Comparison of ENCODE assay signal across 12 cellular contexts in genomic region chr2:191166111-191166755, GRCh38. TPM values are rescaled to one million over a fixed set of nuclear protein-coding genes. Genes with fewer than 3 reads are reported as not detected.
DNase-seq lines count a peak whose midpoint lies in the region; FAIRE-seq and TF ChIP-seq lines count a peak whose summit lies in the region.
"Had no signal": no experiment of that assay in that cellular context is flagged by ENCODE, and none has a peak within 500 bp of the region (broad histone marks: within the 10 kb centered on the region; RNA-seq: fewer than 3 reads in every experiment).

No MANE protein-coding gene starts in this region.

- intact Hi-C loops in ovary (cut with DNase I), result loop anchor here (5.0 to 10.0 kb wide), 4 partner anchors 336 to 356 kb away; no protein-coding TSS in a partner anchor

- peaks cover 25% of the 10 kb centered on the region for H3K4me1 ChIP-seq in astrocyte (ENCODE audit: insufficient read depth, low read length)
- H3K4me1 ChIP-seq in hepatocyte (ENCODE audit: insufficient read depth), result peaks cover 25% of the 10 kb centered on the region
- peaks cover 1% of the 10 kb centered on the region for H3K4me1 ChIP-seq in ovary (ENCODE audit: insufficient read depth)

- H3K27me3 ChIP-seq in astrocyte (ENCODE audit: insufficient read depth, low read length) (no peaks in the 10 kb centered on the region), hepatocyte (no peaks in the 10 kb centered on the region), ovary (no peaks in the 10 kb centered on the region)

- 28% methylated on average over 4 of the region's 4 CpGs for WGBS in hepatocyte (ENCODE audit: low lambda C conversion rate, missing lambda C conversion rate)
- WGBS in ovary, 3 donors, result 60 to 71% (median 67%) methylated on average over 4 of the region's 4 CpGs

- peak overlapping the region; percentile 2 for H2AFZ ChIP-seq in astrocyte (ENCODE audit: low read depth, low read length)
- no peak overlapping the region for H2AFZ ChIP-seq in hepatocyte

- peaks cover 9% of the 10 kb centered on the region for H3K27me3 Mint-ChIP-seq in astrocyte (ENCODE audit: low read depth, unreplicated experiment)

- no peaks in the 10 kb centered on the region for H3K9me3 ChIP-seq in astrocyte (ENCODE audit: insufficient read depth, low read depth, low read length)
- H3K9me3 ChIP-seq in hepatocyte (ENCODE audit: low read depth), result no peaks in the 10 kb centered on the region
- H3K9me3 ChIP-seq in ovary, result no peaks in the 10 kb centered on the region
- H3K9me3 ChIP-seq: thoracic aorta had no signal

- H3K79me2 ChIP-seq in astrocyte (ENCODE audit: insufficient read depth, low read length), result no peaks in the 10 kb centered on the region
- H3K79me2 ChIP-seq in hepatocyte, result no peaks in the 10 kb centered on the region

- H3K9ac ChIP-seq in astrocyte (ENCODE audit: low read length), result no peak overlapping the region

- H3K27ac ChIP-seq in astrocyte (ENCODE audit: low read depth, low read length) (peak overlapping the region; percentile 17), hepatocyte (peak overlapping the region; percentile 61), substantia nigra (ENCODE audit: low read depth, low read length, poor library complexity, severe bottlenecking) (peak overlapping the region; percentile 35), ovary (no peak overlapping the region)
- H3K27ac ChIP-seq: 22Rv1, thoracic aorta had no signal

- TF ChIP-seq CTCF in astrocyte (IDR thresholded peaks at IDR 0.05; ENCODE audit: insufficient read depth, low read depth, low read length) (no peak), hepatocyte (IDR thresholded peaks at IDR 0.05; ENCODE audit: poor library complexity) (no peak), ovary (IDR thresholded peaks at IDR 0.05) (no peak)

- no peak for FAIRE-seq in astrocyte (lab: Jason Lieb, UNC)

- peak overlapping the region; percentile 32 for H3K4me2 ChIP-seq in astrocyte (ENCODE audit: low read length)
- H3K4me2 ChIP-seq in hepatocyte, result no peak overlapping the region

- H4K20me1 ChIP-seq in astrocyte (ENCODE audit: insufficient read depth, low read length), result no peaks in the 10 kb centered on the region
- no peaks in the 10 kb centered on the region for H4K20me1 ChIP-seq in hepatocyte (ENCODE audit: insufficient read depth, poor library complexity, severe bottlenecking)

- TF ChIP-seq POLR2A in ovary (IDR thresholded peaks at IDR 0.05), result no peak

- H3K9me3 Mint-ChIP-seq in astrocyte (ENCODE audit: unreplicated experiment), result no peaks in the 10 kb centered on the region

- H3K36me3 Mint-ChIP-seq in astrocyte (ENCODE audit: low read depth, unreplicated experiment), result peaks cover 2% of the 10 kb centered on the region

- H3K4me1 Mint-ChIP-seq in astrocyte (ENCODE audit: low read depth, unreplicated experiment), result peaks cover 26% of the 10 kb centered on the region

- DNase-seq in DMS 273 (lab: John Stamatoyannopoulos, UW; ENCODE audit: unreplicated experiment), result peak; percentile 30
- DNase-seq in DMS 273 treated with DMSO at 0.1 percent for 48 hours (lab: John Stamatoyannopoulos, UW), result no peak
- DNase-seq in astrocyte (ENCODE audit: low read depth), result peak; percentile 64
- peak; percentile 38 for DNase-seq in hepatocyte (ENCODE audit: low spot score)
- DNase-seq in substantia nigra (lab: John Stamatoyannopoulos, UW), result peak in 10 of 49 donors; percentile 1 to 57 (median 10)
- no peak for DNase-seq in NOMO-1 treated with DMSO at 0.1 percent for 48 hours (lab: John Stamatoyannopoulos, UW; ENCODE audit: unreplicated experiment)
- no peak for DNase-seq in ovary
- no peak for DNase-seq in stimulated activated CD8-positive, alpha-beta memory T cell treated with anti-CD3 and anti-CD28 coated beads, Interleukin-4, amount 100 ng/mL, for 48 hours
- DNase-seq: activated CD8-positive, alpha-beta T cell treated with anti-CD3 and anti-CD28 coated beads, Interleukin-2, amount 10 ng/mL, durations not matched to agents 7 days and 5 days; NCI-H1930 had no signal

- no peak overlapping the region for H3K4me3 Mint-ChIP-seq in astrocyte (ENCODE audit: unreplicated experiment)
- H3K4me3 Mint-ChIP-seq: activated CD8-positive, alpha-beta T cell treated with anti-CD3 and anti-CD28 coated beads, Interleukin-2, amount 10 ng/mL, durations not matched to agents 7 days and 5 days had no signal

- H3K27ac Mint-ChIP-seq in astrocyte (ENCODE audit: unreplicated experiment), result no peak overlapping the region
- H3K27ac Mint-ChIP-seq: activated CD8-positive, alpha-beta T cell treated with anti-CD3 and anti-CD28 coated beads, Interleukin-2, amount 10 ng/mL, durations not matched to agents 7 days and 5 days had no signal

- no peak for TF ChIP-seq EP300 in ovary (IDR thresholded peaks at IDR 0.05)

- H3K9me2 ChIP-seq in hepatocyte (replicated peaks; ENCODE audit: insufficient read depth), result no peaks in the 10 kb centered on the region

- no peak overlapping the region for H3K4me3 ChIP-seq in astrocyte (ENCODE audit: insufficient read depth, low read depth, low read length)
- H3K4me3 ChIP-seq in hepatocyte, result no peak overlapping the region
- H3K4me3 ChIP-seq in ovary, result no peak overlapping the region
- H3K4me3 ChIP-seq: thoracic aorta had no signal

- H3K36me3 ChIP-seq in astrocyte (ENCODE audit: insufficient read depth, low read length) (no peaks in the 10 kb centered on the region), hepatocyte (replicated peaks; ENCODE audit: insufficient read depth, low read depth) (no peaks in the 10 kb centered on the region), ovary (no peaks in the 10 kb centered on the region)
- H3K36me3 ChIP-seq: thoracic aorta had no signal

RNA-seq across cellular contexts. Expression of gene STAT4, which starts 15.4 kb away (rescaled TPM):
- total RNA-seq in astrocyte (1.6 and 2.3 TPM in 2 replicates), hepatocyte (6.1 and 6.6 TPM in 2 replicates), ovary (1 to 10 TPM in 6 of 7 donors, under 1 TPM in 1; 0.52 to 3.0 (median 1.5) TPM)
- polyA plus RNA-seq in hepatocyte (1.6 and 3.1 TPM in 2 replicates), ovary (1 to 10 TPM; 1.3 to 3.6 TPM)

Comparison
In these comparisons a context has a peak if more than half of its experiments do, and no peak if none do; other contexts are left out.
1. DNase-seq: peak in DMS 273 (single experiment), astrocyte (single experiment) and hepatocyte (single experiment); none in DMS 273 treated with DMSO at 0.1 percent for 48 hours (single experiment), NOMO-1 treated with DMSO at 0.1 percent for 48 hours (single experiment), ovary (0 of 5) and stimulated activated CD8-positive, alpha-beta memory T cell treated with anti-CD3 and anti-CD28 coated beads, Interleukin-4, amount 100 ng/mL, for 48 hours (single experiment).
2. H3K27ac ChIP-seq: peak in astrocyte (single experiment), hepatocyte (single experiment) and substantia nigra (single experiment); none in ovary (0 of 2).